10 cellular contexts compared by ENCODE assay signal in the genomic region with DNA sequence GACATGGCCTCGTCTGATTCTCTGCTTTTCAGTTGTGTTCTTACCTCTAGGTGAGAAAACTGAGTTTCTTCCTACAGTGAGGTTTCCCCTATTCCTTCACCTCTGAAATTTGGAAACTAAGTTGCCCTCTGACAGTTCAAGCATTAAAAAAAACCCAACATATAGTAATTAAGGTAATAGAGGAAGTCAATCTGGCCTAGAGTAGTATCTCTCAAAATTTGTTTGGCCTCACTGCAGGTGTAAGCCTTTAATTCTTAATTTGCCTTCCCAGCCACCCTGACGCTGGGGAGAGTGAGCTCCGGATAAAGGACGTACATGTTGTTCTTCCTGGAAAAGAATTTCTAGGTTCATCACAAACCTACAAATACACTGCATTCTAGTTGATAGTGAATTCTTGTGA. TPM values are rescaled to one million over a fixed set of nuclear protein-coding genes. Genes with fewer than 3 reads are reported as not detected.
A peak's percentile ranks its signal among the peaks of the same experiment; 100 is the strongest.
DNase-seq lines count a peak whose midpoint lies in the region; ATAC-seq and TF ChIP-seq lines count a peak whose summit lies in the region.
"Had no signal": no experiment of that assay in that cellular context is flagged by ENCODE, and none has a peak within 500 bp of the region (broad histone marks: within the 10 kb centered on the region; RNA-seq: fewer than 3 reads in every experiment).

No MANE protein-coding gene starts in this region.

- TF ChIP-seq CTCF in Caco-2 (IDR thresholded peaks at IDR 0.05; ENCODE audit: insufficient read depth in 1 of 2, low read depth in 1 of 2, low read length in 1 of 2, severe bottlenecking in 1 of 2, unreplicated experiment in 1 of 2) = no peak
- TF ChIP-seq CTCF in natural killer cell (IDR thresholded peaks at IDR 0.05) = no peak

- H3K4me1 Mint-ChIP-seq in Caco-2 (ENCODE audit: low read depth, unreplicated experiment) (peaks cover 20% of the 10 kb centered on the region), natural killer cell (peaks cover 20 to 31% of the 10 kb centered on the region in 2 donors)
- peaks cover 35% of the 10 kb centered on the region for H3K4me1 Mint-ChIP-seq in activated naive CD8-positive, alpha-beta T cell treated with anti-CD3 and anti-CD28 coated beads, Interleukin-2, amount 10 ng/mL, durations not matched to agents 7 days and 5 days

- H3K36me3 ChIP-seq in Caco-2 (ENCODE audit: control insufficient read depth, insufficient read depth, low read length) = peaks cover 8% of the 10 kb centered on the region

- DNase-seq in Caco-2 = no peak
- DNase-seq in Jurkat, Clone E6-1 (ENCODE audit: low read depth, low spot score) = no peak
- DNase-seq in activated naive CD8-positive, alpha-beta T cell treated with anti-CD3 and anti-CD28 coated beads, Interleukin-2, amount 10 ng/mL, durations not matched to agents 7 days and 5 days = no peak
- DNase-seq in natural killer cell = no peak
- no peak for DNase-seq in iPS-NIHi11 (ENCODE audit: low spot score)
- DNase-seq in activated CD4-positive, CD25-positive, alpha-beta regulatory T cell (lab: John Stamatoyannopoulos, UW) = no peak
- DNase-seq in GOT3 (lab: John Stamatoyannopoulos, UW) = no peak
- DNase-seq: NCI-H1048, occipital lobe had no signal

- peak overlapping the region; percentile 88; the same call in 1 of the 2 replicates for H3K4me3 ChIP-seq in Caco-2 (ENCODE audit: low read depth, low read length)
- peak overlapping the region; percentile 86 for H3K4me3 ChIP-seq in Jurkat, Clone E6-1 (ENCODE audit: low read length)

- H3K27me3 ChIP-seq in Caco-2 (replicated peaks; ENCODE audit: control insufficient read depth, insufficient read depth, low read length) = no peaks in the 10 kb centered on the region

- no peaks in the 10 kb centered on the region for H3K27me3 Mint-ChIP-seq in Caco-2 (ENCODE audit: insufficient read depth, unreplicated experiment)
- H3K27me3 Mint-ChIP-seq in activated naive CD8-positive, alpha-beta T cell treated with anti-CD3 and anti-CD28 coated beads, Interleukin-2, amount 10 ng/mL, durations not matched to agents 7 days and 5 days = no peaks in the 10 kb centered on the region
- H3K27me3 Mint-ChIP-seq in natural killer cell (ENCODE audit: low read depth in 2 of 2) = no peaks in the 10 kb centered on the region

- peaks cover 19% of the 10 kb centered on the region for H3K4me1 ChIP-seq in Caco-2

- no peak overlapping the region for H3K27ac Mint-ChIP-seq in Caco-2 (ENCODE audit: unreplicated experiment)
- H3K27ac Mint-ChIP-seq in activated naive CD8-positive, alpha-beta T cell treated with anti-CD3 and anti-CD28 coated beads, Interleukin-2, amount 10 ng/mL, durations not matched to agents 7 days and 5 days = peak overlapping the region; percentile 89
- no peak overlapping the region for H3K27ac Mint-ChIP-seq in natural killer cell

- intact Hi-C loops in Caco-2 (cut with micrococcal nuclease; ENCODE audit: unreplicated experiment) = loop anchor here (5.0 kb wide), 1 partner anchor 44 kb away; a partner anchor contains a TSS
- intact Hi-C loops in natural killer cell (cut with micrococcal nuclease) = no loop called here

- H3K36me3 Mint-ChIP-seq in Caco-2 (ENCODE audit: insufficient read depth, unreplicated experiment) (peaks cover 64% of the 10 kb centered on the region), natural killer cell (no peaks in the 10 kb centered on the region)
- peaks cover 26% of the 10 kb centered on the region for H3K36me3 Mint-ChIP-seq in activated naive CD8-positive, alpha-beta T cell treated with anti-CD3 and anti-CD28 coated beads, Interleukin-2, amount 10 ng/mL, durations not matched to agents 7 days and 5 days

- POLR2A ChIA-PET in Caco-2 (lab: Charles Lee) = interaction anchor here (1.6 kb wide), 1 partner anchor 75 kb away, joined by 3 read pairs; no protein-coding TSS in a partner anchor
- POLR2A ChIA-PET in activated naive CD8-positive, alpha-beta T cell treated with anti-CD3 and anti-CD28 coated beads, Interleukin-2, amount 10 ng/mL, durations not matched to agents 7 days and 5 days (lab: Charles Lee) = no interaction called here

- H3K9me3 Mint-ChIP-seq in Caco-2 (ENCODE audit: unreplicated experiment) (no peaks in the 10 kb centered on the region), natural killer cell (no peaks in the 10 kb centered on the region)
- no peaks in the 10 kb centered on the region for H3K9me3 Mint-ChIP-seq in activated naive CD8-positive, alpha-beta T cell treated with anti-CD3 and anti-CD28 coated beads, Interleukin-2, amount 10 ng/mL, durations not matched to agents 7 days and 5 days

- H3K4me3 Mint-ChIP-seq in Caco-2 (ENCODE audit: unreplicated experiment) (peak overlapping the region; percentile 98), natural killer cell (peak overlapping the region; percentile 90)
- H3K4me3 Mint-ChIP-seq in activated naive CD8-positive, alpha-beta T cell treated with anti-CD3 and anti-CD28 coated beads, Interleukin-2, amount 10 ng/mL, durations not matched to agents 7 days and 5 days = peak overlapping the region; percentile 92

- no TSS peak for BruUV-seq in Caco-2 (replicated peaks; lab: Mats Ljungman, UMichigan)

- CTCF ChIA-PET in Caco-2 (lab: Charles Lee) = interaction anchor here (0.6 kb wide), 1 partner anchor 9 kb away, joined by 4 read pairs; no protein-coding TSS in a partner anchor

- H3K9me3 ChIP-seq in Caco-2 = no peaks in the 10 kb centered on the region

- no peak for ATAC-seq in activated naive CD8-positive, alpha-beta T cell treated with anti-CD3 and anti-CD28 coated beads, Interleukin-2, amount 10 ng/mL, durations not matched to agents 7 days and 5 days (ENCODE audit: low read depth)
- no peak for ATAC-seq in natural killer cell
- ATAC-seq in GM18502 (IDR thresholded peaks at IDR 0.05; ENCODE audit: poor library complexity, unreplicated experiment) = no peak

RNA-seq across cellular contexts. Expression of a gene that starts 1.4 kb away (rescaled TPM):
- 86.4 and 103 TPM in 2 replicates for total RNA-seq in Caco-2 (2022)
- 105 TPM for polyA plus RNA-seq in Jurkat, Clone E6-1 (2012; ENCODE audit: insufficient read depth, insufficient read length)
- total RNA-seq in activated naive CD8-positive, alpha-beta T cell treated with anti-CD3 and anti-CD28 coated beads, Interleukin-2, amount 10 ng/mL, durations not matched to agents 7 days and 5 days = 10 to 100 TPM; 60.1 to 60.4 TPM
- total RNA-seq in natural killer cell = 10 to 100 TPM; 21.8 to 26.6 (median 24.0) TPM

RNA-seq across cellular contexts. Expression of a gene that starts 6.5 kb away (rescaled TPM):
- total RNA-seq in Caco-2 (2022) (93.7 and 98.2 TPM in 2 replicates), natural killer cell (100 to 1,000 TPM in 1 of 3 donors, 10 to 100 TPM in 2; 86.2 to 102 (median 93.7) TPM)
- polyA plus RNA-seq in Jurkat, Clone E6-1 (2012; ENCODE audit: insufficient read depth, insufficient read length) = 52.3 TPM
- total RNA-seq in activated naive CD8-positive, alpha-beta T cell treated with anti-CD3 and anti-CD28 coated beads, Interleukin-2, amount 10 ng/mL, durations not matched to agents 7 days and 5 days = 10 to 100 TPM; 31.6 to 32.2 TPM

RNA-seq across cellular contexts. Expression of a gene that starts 6.8 kb away (rescaled TPM):
- total RNA-seq in Caco-2 (2022) = 150 and 157 TPM in 2 replicates
- 137 TPM for polyA plus RNA-seq in Jurkat, Clone E6-1 (2012; ENCODE audit: insufficient read depth, insufficient read length)
- total RNA-seq in activated naive CD8-positive, alpha-beta T cell treated with anti-CD3 and anti-CD28 coated beads, Interleukin-2, amount 10 ng/mL, durations not matched to agents 7 days and 5 days = 10 to 100 TPM; 74.9 to 84.6 TPM
- 10 to 100 TPM; 65.5 to 76.6 (median 76.5) TPM for total RNA-seq in natural killer cell

RNA-seq across cellular contexts. Expression of a gene that starts 44.2 kb away (rescaled TPM):
- 3.9 and 4.3 TPM in 2 replicates for total RNA-seq in Caco-2 (2022)
- polyA plus RNA-seq in Jurkat, Clone E6-1 (2012; ENCODE audit: insufficient read depth, insufficient read length) = 15.5 TPM
- under 1 TPM; 0.34 to 0.64 TPM for total RNA-seq in activated naive CD8-positive, alpha-beta T cell treated with anti-CD3 and anti-CD28 coated beads, Interleukin-2, amount 10 ng/mL, durations not matched to agents 7 days and 5 days
- not detected for total RNA-seq in natural killer cell

RNA-seq across cellular contexts. Expression of a gene that starts 56.6 kb away (rescaled TPM):
- 0.25 and 0.51 TPM in 2 replicates for total RNA-seq in Caco-2 (2022)
- polyA plus RNA-seq in Jurkat, Clone E6-1 (2012; ENCODE audit: insufficient read depth, insufficient read length) = 5.7 TPM
- not detected for total RNA-seq in activated naive CD8-positive, alpha-beta T cell treated with anti-CD3 and anti-CD28 coated beads, Interleukin-2, amount 10 ng/mL, durations not matched to agents 7 days and 5 days
- not detected for total RNA-seq in natural killer cell
- total RNA-seq: occipital lobe had no signal
